ENCODE assay signal across 17 cellular contexts in genomic region chr3:129831503-129831902, GRCh38.
DNase-seq lines count a peak whose midpoint lies in the region; ATAC-seq, FAIRE-seq and TF ChIP-seq lines count a peak whose summit lies in the region.
"Had no signal": no experiment of that assay in that cellular context is flagged by ENCODE, and none has a peak within 500 bp of the region (broad histone marks: within the 10 kb centered on the region; RNA-seq: fewer than 3 reads in every experiment).

No MANE protein-coding gene starts in this region.

- no peaks in the 10 kb centered on the region for H3K27me3 ChIP-seq in HepG2 (ENCODE audit: control insufficient read depth in 1 of 2, insufficient read depth in 2 of 2, low read length in 2 of 2)
- H3K27me3 ChIP-seq in right lobe of liver: no peaks in the 10 kb centered on the region
- H3K27me3 ChIP-seq in adipocyte (replicated peaks; ENCODE audit: control insufficient read depth, insufficient read depth, low read length): no peaks in the 10 kb centered on the region
- no peaks in the 10 kb centered on the region for H3K27me3 ChIP-seq in psoas muscle (ENCODE audit: insufficient read depth in 3 of 3, low read length in 2 of 3)
- H3K27me3 ChIP-seq: BLaER1 had no signal

- 97% methylated on average over 1 of the region's 1 CpG for WGBS in HepG2 (ENCODE audit: low lambda C conversion rate)
- WGBS in right lobe of liver (ENCODE audit: insufficient coverage, low coverage, low lambda C conversion rate, missing lambda C conversion rate): 82% methylated on average over 1 of the region's 1 CpG
- 88 to 98% (median 92%) methylated on average over 1 of the region's 1 CpG for WGBS in psoas muscle, 3 donors

- no peak overlapping the region for H3K9ac ChIP-seq in HepG2 (ENCODE audit: insufficient read depth, low read depth, low read length)
- H3K9ac ChIP-seq in adipocyte (ENCODE audit: low read length): peak overlapping the region; percentile 37
- H3K9ac ChIP-seq: BLaER1 had no signal

- H3K9me3 ChIP-seq in HepG2 (ENCODE audit: low read length): no peaks in the 10 kb centered on the region
- H3K9me3 ChIP-seq in right lobe of liver: no peaks in the 10 kb centered on the region
- H3K9me3 ChIP-seq in adipocyte (ENCODE audit: control insufficient read depth, low read length): peaks cover 3% of the 10 kb centered on the region
- no peaks in the 10 kb centered on the region for H3K9me3 ChIP-seq in psoas muscle
- H3K9me3 ChIP-seq: BLaER1 had no signal

- TF ChIP-seq RAD21 in HepG2 (CRISPR knock-in tag; IDR thresholded peaks at IDR 0.05): no peak

- H3K4me3 ChIP-seq in HepG2 (replicated peaks in 1 of 3; ENCODE audit: insufficient read depth in 1 of 3, low read depth in 2 of 3, low read length in 3 of 3) (no peak overlapping the region), right lobe of liver (no peak overlapping the region), adipocyte (ENCODE audit: low read length) (no peak overlapping the region), psoas muscle (no peak overlapping the region)
- H3K4me3 ChIP-seq: BLaER1, GM12878, GM23338 had no signal

- no peak for FAIRE-seq in HepG2 (lab: Jason Lieb, UNC)
- no peak for FAIRE-seq in D721Med (lab: Jason Lieb, UNC)
- FAIRE-seq: GM12878, GM18507 had no signal

- in situ Hi-C loops in HepG2 (cut with HindIII; ENCODE audit: extremely low pct_ligation_motif_present, low pct_unique_long_range_greater_than_20kb): loop anchor here (5.0 to 10.0 kb wide), 2 partner anchors 103 to 204 kb away; no protein-coding TSS in a partner anchor

- no peak overlapping the region for H3K4me2 ChIP-seq in HepG2 (ENCODE audit: low read depth, low read length)
- H3K4me2 ChIP-seq: BLaER1, GM23338 had no signal

- intact Hi-C loops in HepG2 (cut with micrococcal nuclease; ENCODE audit: unreplicated experiment): no loop called here
- intact Hi-C loops in right lobe of liver (cut with DNase I): no loop called here
- intact Hi-C loops in psoas muscle (cut with DNase I): loop anchor here in 1 of 2 donors (5.0 kb wide), 2 partner anchors 61 to 101 kb away; partner anchors contain the start of gene TMCC1

- DNase-seq in HepG2 (ENCODE audit: low spot score) (no peak), right lobe of liver (no peak), adipocyte (ENCODE audit: low read depth) (no peak), psoas muscle (no peak), COLO829 (ENCODE audit: low spot score) (no peak), D721Med (ENCODE audit: insufficient read length, low spot score) (no peak), substantia nigra (lab: John Stamatoyannopoulos, UW) (no peak)
- DNase-seq in activated CD8-positive, alpha-beta memory T cell treated with anti-CD3 and anti-CD28 coated beads, Interleukin-2, amount 50 U/mL, for 48 hours: no peak
- DNase-seq: 8988T; AML-193; CD8-positive, alpha-beta memory T cell; DMS 273 treated with DMSO at 0.1 percent for 48 hours; H9 had no signal

- TF ChIP-seq EP300 in HepG2 (IDR thresholded peaks at IDR 0.05; ENCODE audit: low read depth in 2 of 2, low read length in 2 of 2) (no peak), HepG2 (CRISPR knock-in tag; IDR thresholded peaks at IDR 0.05; ENCODE audit: borderline replicate concordance) (no peak)

- CTCF ChIA-PET in HepG2 (lab: Yijun Ruan, JAX; ENCODE audit: low intra/inter-chr PET ratio, low total read pairs): no interaction called here

- H2AFZ ChIP-seq in HepG2 (ENCODE audit: low read length): no peak overlapping the region
- H2AFZ ChIP-seq: GM23338 had no signal

- ATAC-seq in HepG2: no peak
- ATAC-seq in right lobe of liver: no peak
- ATAC-seq in psoas muscle: no peak
- ATAC-seq: GM12878, GM23338 had no signal

- H3K79me2 ChIP-seq in HepG2 (ENCODE audit: insufficient read depth, low read length): no peaks in the 10 kb centered on the region

- no TSS peak for BruUV-seq in HepG2 (replicated peaks; lab: Mats Ljungman, UMichigan)

- TF ChIP-seq POLR2A in HepG2 (IDR thresholded peaks at IDR 0.05; ENCODE audit: insufficient read depth in 1 of 2, low read depth in 2 of 2, low read length in 2 of 2) (no peak), right lobe of liver (IDR thresholded peaks at IDR 0.05) (no peak)

- H4K20me1 ChIP-seq in HepG2 (ENCODE audit: insufficient read depth, low read length): no peaks in the 10 kb centered on the region

- H3K27ac ChIP-seq in HepG2 (ENCODE audit: extremely low read length, insufficient read depth, low read length) (no peak overlapping the region), right lobe of liver (no peak overlapping the region), psoas muscle (peak overlapping the region; percentile 54), substantia nigra (ENCODE audit: low read depth, low read length, poor library complexity, severe bottlenecking) (no peak overlapping the region)
- H3K27ac ChIP-seq: BLaER1 had no signal

- POLR2A ChIA-PET in HepG2 (lab: Yijun Ruan, JAX): no interaction called here

- H3K4me1 ChIP-seq in HepG2 (ENCODE audit: insufficient read depth, low read length) (0 out of 2 replicates have a peak, but pooled peaks cover 5% of the 10 kb centered on the region), right lobe of liver (no peaks in the 10 kb centered on the region), adipocyte (ENCODE audit: control insufficient read depth, insufficient read depth, low read length) (peaks cover 46% of the 10 kb centered on the region), psoas muscle (peaks cover 57% of the 10 kb centered on the region)

- TF ChIP-seq CTCF in HepG2 (CRISPR knock-in tag; IDR thresholded peaks at IDR 0.05) (no peak), right lobe of liver (IDR thresholded peaks at IDR 0.05) (no peak), psoas muscle (IDR thresholded peaks at IDR 0.05) (no peak), D721Med (IDR thresholded peaks at IDR 0.05; ENCODE audit: insufficient read depth, missing control alignments) (no peak)

- H3K36me3 ChIP-seq in HepG2 (replicated peaks in 1 of 2; ENCODE audit: control insufficient read depth in 1 of 2, insufficient read depth in 2 of 2, low read length in 2 of 2) (peaks cover 1 to 7% of the 10 kb centered on the region in 2 experiments), right lobe of liver (no peaks in the 10 kb centered on the region), adipocyte (ENCODE audit: control insufficient read depth, insufficient read depth, low read length, severe bottlenecking) (no peaks in the 10 kb centered on the region), psoas muscle (ENCODE audit: insufficient read depth in 1 of 2, low read depth in 1 of 2) (peaks cover 0 to 8% of the 10 kb centered on the region in 2 donors)

TF ChIP-seq in HepG2, 621 proteins besides CTCF, POLR2A, EP300 and RAD21:
- TF ChIP-seq CEBPB (IDR thresholded peaks at IDR 0.05; ENCODE audit: borderline replicate concordance, low read depth, low read length): peak; percentile 26; the same call in 1 of the 2 replicates
- no peak for TF ChIP-seq RXRB (CRISPR knock-in tag; IDR thresholded peaks at IDR 0.05; ENCODE audit: borderline replicate concordance)
- no peak for TF ChIP-seq ZNF451 (CRISPR knock-in tag; IDR thresholded peaks at IDR 0.05)
